19 cellular contexts compared by ENCODE assay signal in genomic region chr2:210046851-210047486, GRCh38.
"Had no signal": no experiment of that assay in that cellular context is flagged by ENCODE, and none has a peak within 500 bp of the region (broad histone marks: within the 10 kb centered on the region; RNA-seq: fewer than 3 reads in every experiment).

No MANE protein-coding gene starts in this region.

- DNase-seq: activated CD4-positive, alpha-beta memory T cell treated with anti-CD3 and anti-CD28 coated beads, Interleukin-2, amount 10 ng/mL, durations not matched to agents 7 days and 5 days; activated CD4-positive, alpha-beta T cell treated with anti-CD3 and anti-CD28 coated beads for 48 hours; activated CD4-positive, CD25-positive, alpha-beta regulatory T cell; activated CD8-positive, alpha-beta memory T cell treated with anti-CD3 and anti-CD28 coated beads, Interleukin-2, amount 10 ng/mL, durations not matched to agents 7 days and 5 days; activated effector memory CD4-positive, alpha-beta T cell treated with anti-CD3 and anti-CD28 coated beads, Interleukin-2, amount 50 U/mL, for 16 hours; activated naive CD4-positive, alpha-beta T cell treated with anti-CD3 and anti-CD28 coated beads, Interleukin-2, amount 10 ng/mL, durations not matched to agents 7 days and 5 days; activated T-cell treated with anti-CD3 and anti-CD28 coated beads for 4 hours; foreskin fibroblast; kidney; lower lobe of right lung; natural killer cell; spleen; stimulated activated CD4-positive, alpha-beta T cell treated with anti-CD3 and anti-CD28 coated beads, Interleukin-4, amount 100 ng/mL, for 1 hour; substantia nigra; thyroid gland had no signal

- H3K27ac Mint-ChIP-seq: activated CD4-positive, alpha-beta memory T cell treated with anti-CD3 and anti-CD28 coated beads, Interleukin-2, amount 10 ng/mL, durations not matched to agents 7 days and 5 days; activated CD8-positive, alpha-beta memory T cell treated with anti-CD3 and anti-CD28 coated beads, Interleukin-2, amount 10 ng/mL, durations not matched to agents 7 days and 5 days; activated naive CD4-positive, alpha-beta T cell treated with anti-CD3 and anti-CD28 coated beads, Interleukin-2, amount 10 ng/mL, durations not matched to agents 7 days and 5 days; natural killer cell; stimulated activated naive CD8-positive, alpha-beta T cell treated with anti-CD3 and anti-CD28 coated beads, Interleukin-15, Interleukin-2, amounts not matched to agents 100 ng/mL and 50 ng/mL, for 24 hours had no signal

- ATAC-seq: activated CD8-positive, alpha-beta memory T cell treated with anti-CD3 and anti-CD28 coated beads, Interleukin-2, amount 10 ng/mL, durations not matched to agents 7 days and 5 days; left lobe of liver; lower lobe of right lung; natural killer cell had no signal

- H3K27ac ChIP-seq: cardiac muscle cell, lower lobe of right lung, prostate gland, spleen, thyroid gland had no signal

- H3K36me3 Mint-ChIP-seq: activated naive CD4-positive, alpha-beta T cell treated with anti-CD3 and anti-CD28 coated beads, Interleukin-2, amount 10 ng/mL, durations not matched to agents 7 days and 5 days; natural killer cell had no signal

- H3K27me3 ChIP-seq: cardiac muscle cell, spleen, thyroid gland had no signal

- H3K4me1 Mint-ChIP-seq: activated CD4-positive, alpha-beta memory T cell treated with anti-CD3 and anti-CD28 coated beads, Interleukin-2, amount 10 ng/mL, durations not matched to agents 7 days and 5 days; activated CD8-positive, alpha-beta memory T cell treated with anti-CD3 and anti-CD28 coated beads, Interleukin-2, amount 10 ng/mL, durations not matched to agents 7 days and 5 days; activated naive CD4-positive, alpha-beta T cell treated with anti-CD3 and anti-CD28 coated beads, Interleukin-2, amount 10 ng/mL, durations not matched to agents 7 days and 5 days had no signal

- H3K36me3 ChIP-seq: prostate gland, thyroid gland had no signal

- H3K4me1 ChIP-seq: lower lobe of right lung, prostate gland, spleen, thyroid gland had no signal

- H3K4me3 ChIP-seq: cardiac muscle cell, lower lobe of right lung, prostate gland, spleen, thyroid gland had no signal

- H3K9me3 Mint-ChIP-seq: activated CD4-positive, alpha-beta memory T cell treated with anti-CD3 and anti-CD28 coated beads, Interleukin-2, amount 10 ng/mL, durations not matched to agents 7 days and 5 days; activated naive CD4-positive, alpha-beta T cell treated with anti-CD3 and anti-CD28 coated beads, Interleukin-2, amount 10 ng/mL, durations not matched to agents 7 days and 5 days had no signal

- H3K27me3 Mint-ChIP-seq: activated CD4-positive, alpha-beta memory T cell treated with anti-CD3 and anti-CD28 coated beads, Interleukin-2, amount 10 ng/mL, durations not matched to agents 7 days and 5 days; activated CD8-positive, alpha-beta memory T cell treated with anti-CD3 and anti-CD28 coated beads, Interleukin-2, amount 10 ng/mL, durations not matched to agents 7 days and 5 days; activated naive CD4-positive, alpha-beta T cell treated with anti-CD3 and anti-CD28 coated beads, Interleukin-2, amount 10 ng/mL, durations not matched to agents 7 days and 5 days; stimulated activated naive CD8-positive, alpha-beta T cell treated with anti-CD3 and anti-CD28 coated beads, Interleukin-15, Interleukin-2, amounts not matched to agents 100 ng/mL and 50 ng/mL, for 24 hours had no signal

- H3K4me3 Mint-ChIP-seq: activated CD4-positive, alpha-beta memory T cell treated with anti-CD3 and anti-CD28 coated beads, Interleukin-2, amount 10 ng/mL, durations not matched to agents 7 days and 5 days; activated CD8-positive, alpha-beta memory T cell treated with anti-CD3 and anti-CD28 coated beads, Interleukin-2, amount 10 ng/mL, durations not matched to agents 7 days and 5 days; activated naive CD4-positive, alpha-beta T cell treated with anti-CD3 and anti-CD28 coated beads, Interleukin-2, amount 10 ng/mL, durations not matched to agents 7 days and 5 days; natural killer cell; stimulated activated naive CD8-positive, alpha-beta T cell treated with anti-CD3 and anti-CD28 coated beads, Interleukin-15, Interleukin-2, amounts not matched to agents 100 ng/mL and 50 ng/mL, for 24 hours had no signal

- H3K9me3 ChIP-seq: prostate gland, thyroid gland had no signal
